In the genomic region with DNA sequence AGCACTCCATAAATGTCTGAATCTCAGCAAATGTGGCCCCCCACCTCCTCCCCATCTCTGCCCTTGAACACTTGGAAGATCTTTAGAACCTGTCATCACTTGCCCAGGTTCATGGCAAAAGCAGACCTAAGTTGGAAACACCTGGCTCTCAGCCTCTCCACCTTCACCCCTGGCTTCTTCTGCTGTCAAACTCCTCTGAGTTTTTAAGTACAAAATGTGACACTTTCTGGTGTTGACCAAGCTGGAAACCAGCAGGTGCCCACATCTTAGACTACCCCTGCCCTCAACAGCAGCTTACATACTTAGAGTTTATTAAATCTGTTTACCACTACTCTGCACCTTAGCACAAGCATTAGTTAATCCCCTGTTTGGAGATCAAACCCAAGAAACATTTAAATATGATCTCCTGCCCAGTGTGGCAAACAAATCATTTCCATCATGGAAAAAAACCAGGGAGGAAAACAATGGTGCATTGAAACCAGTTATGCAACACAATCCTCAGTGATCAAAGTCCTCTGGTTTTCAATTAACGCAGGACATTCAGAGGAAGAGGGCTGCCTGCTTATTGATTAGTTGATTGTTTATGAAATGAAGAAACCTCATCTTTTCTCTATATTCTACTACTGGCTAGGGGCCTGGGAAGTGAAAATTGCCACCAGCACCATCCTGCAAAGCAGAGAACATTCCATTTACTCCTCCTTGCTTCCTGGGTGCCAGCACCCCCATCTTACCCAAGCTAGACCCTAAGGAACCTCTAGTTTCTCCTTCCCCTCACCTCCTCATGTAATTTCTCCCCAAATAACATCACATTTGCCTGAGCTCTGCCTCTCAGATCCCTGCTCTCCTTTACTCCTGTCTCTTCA, we compare ENCODE assay signal across 1 cellular context.
TF ChIP-seq lines count a peak whose summit lies in the region.

No MANE protein-coding gene starts in this region.

TF ChIP-seq in liver, 16 proteins besides CTCF, POLR2A, EP300 and RAD21 (continued from another document):
- TF ChIP-seq, protein P1, sequence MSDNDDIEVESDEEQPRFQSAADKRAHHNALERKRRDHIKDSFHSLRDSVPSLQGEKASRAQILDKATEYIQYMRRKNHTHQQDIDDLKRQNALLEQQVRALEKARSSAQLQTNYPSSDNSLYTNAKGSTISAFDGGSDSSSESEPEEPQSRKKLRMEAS (IDR thresholded peaks at IDR 0.05), result peak; percentile 85
- TF ChIP-seq FOXA2 (IDR thresholded peaks at IDR 0.05) (peak; percentile 61), TAF1 (conservative IDR thresholded peaks at IDR 0.05) (no peak), HNF4A (conservative IDR thresholded peaks at IDR 0.05) (peak; percentile 98)
